8 cellular contexts compared by ENCODE assay signal in the genomic region with DNA sequence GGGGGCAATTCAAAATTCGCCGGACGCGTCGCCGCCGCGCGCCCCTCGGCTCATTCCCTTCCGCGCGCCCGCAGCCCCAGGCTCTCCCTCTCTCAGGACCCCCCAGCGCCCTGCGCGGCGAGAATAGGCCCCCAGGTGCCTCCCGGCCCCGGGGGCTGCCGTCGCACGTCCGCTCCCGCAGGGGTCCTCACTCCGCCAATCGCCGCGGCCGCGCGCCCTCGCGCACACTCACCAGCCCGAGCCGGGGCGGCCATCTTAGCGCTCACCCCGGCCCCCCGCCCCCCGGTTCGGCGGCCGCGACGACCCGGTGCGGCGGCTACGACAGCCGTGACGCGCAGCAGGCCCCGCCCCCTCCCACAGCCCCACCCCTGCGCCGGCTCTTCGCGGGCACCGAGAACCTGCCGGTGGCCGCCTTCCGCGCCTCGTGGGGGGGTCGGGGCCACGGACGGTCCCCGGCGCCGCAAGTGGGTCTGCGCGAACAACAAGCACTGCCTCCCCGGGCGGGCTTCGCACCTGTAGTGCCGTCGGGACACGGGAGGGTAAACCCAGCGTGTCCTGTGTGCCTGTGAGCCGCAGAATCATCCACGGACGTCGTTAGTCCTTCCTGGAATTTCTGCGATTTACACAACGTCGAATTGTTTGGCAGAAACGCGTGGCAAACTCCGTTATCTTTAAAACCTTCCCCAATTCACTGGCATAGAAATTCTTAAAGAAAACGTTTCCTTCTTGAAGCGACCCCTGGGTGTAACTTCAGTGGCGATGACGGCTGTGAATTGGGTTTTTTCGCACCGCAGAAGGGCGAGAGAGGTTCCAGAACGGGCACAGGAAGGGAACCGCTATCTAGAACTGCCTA. TPM values are rescaled to one million over a fixed set of nuclear protein-coding genes. Genes with fewer than 3 reads are reported as not detected.
DNase-seq lines count a peak whose midpoint lies in the region; ATAC-seq, FAIRE-seq and TF ChIP-seq lines count a peak whose summit lies in the region.

No MANE protein-coding gene starts in this region.

- DNase-seq in D721Med (ENCODE audit: insufficient read length, low spot score), result peak; percentile 25
- peak; percentile 62 for DNase-seq in NCI-H2171 treated with DMSO at 0.1 percent for 48 hours (lab: John Stamatoyannopoulos, UW)
- DNase-seq in activated T-cell treated with anti-CD3 and anti-CD28 coated beads, Interleukin-2, amount 50 U/mL, for 48 hours, result peak; percentile 69 to 73
- peak; percentile 17 to 18 for DNase-seq in fibroblast of lung (ENCODE audit: low read depth in 2 of 2)
- DNase-seq in nephron progenitor cell, result peak; percentile 80
- DNase-seq in stimulated activated naive CD4-positive, alpha-beta T cell (lab: John Stamatoyannopoulos, UW), result peak; percentile 65 to 85 (median 76)
- DNase-seq in 8988T, result no peak

- H3K4me2 ChIP-seq in fibroblast of lung (ENCODE audit: extremely low read depth, insufficient read depth, low read length), result peak overlapping the region; percentile 80

- peaks cover 3% of the 10 kb centered on the region for H3K4me1 ChIP-seq in fibroblast of lung (ENCODE audit: control insufficient read depth, extremely low read depth, insufficient read depth, low read length)

- peak overlapping the region; percentile 49 to 83 (median 74) for H3K4me3 ChIP-seq in fibroblast of lung (replicated peaks in 1 of 4; ENCODE audit: control extremely low read depth in 1 of 4, insufficient read depth in 1 of 4, low read depth in 3 of 4, low read length in 4 of 4)

- H3K9ac ChIP-seq in fibroblast of lung (ENCODE audit: insufficient read depth, low read length), result peak overlapping the region; percentile 88

- peaks cover 83% of the 10 kb centered on the region for H3K27me3 Mint-ChIP-seq in nephron progenitor cell (ENCODE audit: low read depth, poor library complexity)

- peaks cover 8% of the 10 kb centered on the region for H3K36me3 Mint-ChIP-seq in nephron progenitor cell (ENCODE audit: low read depth)

- no peaks in the 10 kb centered on the region for H3K9me3 ChIP-seq in fibroblast of lung (ENCODE audit: control insufficient read depth, insufficient read depth, low read depth, low read length)

- H3K36me3 ChIP-seq in fibroblast of lung (ENCODE audit: control insufficient read depth, insufficient read depth, low read length), result no peaks in the 10 kb centered on the region

- no peak for ATAC-seq in GM18511 (IDR thresholded peaks at IDR 0.05; ENCODE audit: unreplicated experiment)

- TF ChIP-seq CTCF in D721Med (IDR thresholded peaks at IDR 0.05; ENCODE audit: insufficient read depth, missing control alignments) (no peak), fibroblast of lung (conservative IDR thresholded peaks at IDR 0.05 in 1 of 2, IDR thresholded peaks at IDR 0.05 in 1 of 2; ENCODE audit: low read depth in 1 of 2, low read length in 2 of 2) (no peak), nephron progenitor cell (IDR thresholded peaks at IDR 0.05) (no peak)

- H3K4me3 Mint-ChIP-seq in nephron progenitor cell, result peak overlapping the region; percentile 73

- peak overlapping the region; percentile 93 for H3K27ac ChIP-seq in fibroblast of lung (ENCODE audit: insufficient read depth, low read length)

- H3K9me3 Mint-ChIP-seq in nephron progenitor cell, result peaks cover 23% of the 10 kb centered on the region

- H3K27ac Mint-ChIP-seq in nephron progenitor cell, result no peak overlapping the region

- no peak for FAIRE-seq in D721Med (lab: Jason Lieb, UNC)

- peaks cover 8% of the 10 kb centered on the region for H3K27me3 ChIP-seq in fibroblast of lung (ENCODE audit: control insufficient read depth, insufficient read depth, low read length)

- H3K4me1 Mint-ChIP-seq in nephron progenitor cell, result peaks cover 18% of the 10 kb centered on the region

- H2AFZ ChIP-seq in fibroblast of lung (ENCODE audit: low read length), result peak overlapping the region; percentile 94

- H3K79me2 ChIP-seq in fibroblast of lung (ENCODE audit: control insufficient read depth, insufficient read depth, low read length), result peaks cover 7% of the 10 kb centered on the region

- no peaks in the 10 kb centered on the region for H4K20me1 ChIP-seq in fibroblast of lung (ENCODE audit: control insufficient read depth, extremely low read depth, insufficient read depth, low read length)

RNA-seq across cellular contexts. Expression of gene USP44, which starts 2.5 kb away (rescaled TPM):
- total RNA-seq in fibroblast of lung, result 27.2 and 27.4 TPM in 2 replicates
- polyA plus RNA-seq in fibroblast of lung, result 7.0 and 21.5 TPM in 2 replicates
- polyA plus RNA-seq in fibroblast of lung (2012), result 3.5 and 10.1 TPM in 2 replicates
- polyA minus RNA-seq in fibroblast of lung (ENCODE audit: low replicate concordance), result 1.2 and 15.8 TPM in 2 replicates
